In genomic region chr19:18465964-18466339, GRCh38 we compare ENCODE assay signal across 24 cellular contexts. TPM values are rescaled to one million over a fixed set of nuclear protein-coding genes. Genes with fewer than 3 reads are reported as not detected.
DNase-seq lines count a peak whose midpoint lies in the region; ATAC-seq and TF ChIP-seq lines count a peak whose summit lies in the region.
"Had no signal": no experiment of that assay in that cellular context is flagged by ENCODE, and none has a peak within 500 bp of the region (broad histone marks: within the 10 kb centered on the region; RNA-seq: fewer than 3 reads in every experiment).

No MANE protein-coding gene starts in this region.

- no peak for TF ChIP-seq EP300 in tibial nerve (IDR thresholded peaks at IDR 0.05)

- H3K4me3 ChIP-seq in heart left ventricle: no peak overlapping the region
- H3K4me3 ChIP-seq in endocrine pancreas (ENCODE audit: control insufficient read depth, insufficient read depth, low read length): no peak overlapping the region
- no peak overlapping the region for H3K4me3 ChIP-seq in prostate gland
- H3K4me3 ChIP-seq in tibial nerve: no peak overlapping the region
- H3K4me3 ChIP-seq: A549, adrenal gland, cardiac muscle cell, ovary, thyroid gland had no signal

- H3K9ac ChIP-seq in endocrine pancreas (ENCODE audit: control insufficient read depth, insufficient read depth, low read length): peak overlapping the region; percentile 2

- intact Hi-C loops in heart left ventricle (cut with DNase I) (loop anchor here in 9 of 10 donors (2.0 to 10.0 kb wide), 10 partner anchors 36 to 379 kb away; partner anchors contain the start of genes UBA52 (in 3 of the 9), ELL (in 2 of the 9) and CRTC1 (in 1 of the 9)), left ventricle myocardium superior (cut with micrococcal nuclease) (loop anchor here (10.0 kb wide), 1 partner anchor 49 kb away; no protein-coding TSS in a partner anchor), prostate gland (cut with DNase I) (no loop called here)

- ATAC-seq in heart left ventricle: no peak
- ATAC-seq in left ventricle myocardium superior: no peak
- ATAC-seq in HG02884 (IDR thresholded peaks at IDR 0.05; ENCODE audit: unreplicated experiment): no peak
- ATAC-seq: A549; foreskin keratinocyte; naive thymus-derived CD8-positive, alpha-beta T cell had no signal

- TF ChIP-seq CTCF in heart left ventricle (IDR thresholded peaks at IDR 0.05): no peak
- TF ChIP-seq CTCF in prostate gland (IDR thresholded peaks at IDR 0.05): no peak
- no peak for TF ChIP-seq CTCF in tibial nerve (IDR thresholded peaks at IDR 0.05)

- H3K9me3 ChIP-seq in heart left ventricle (no peaks in the 10 kb centered on the region), endocrine pancreas (ENCODE audit: control insufficient read depth, low read length) (no peaks in the 10 kb centered on the region), prostate gland (no peaks in the 10 kb centered on the region), tibial nerve (no peaks in the 10 kb centered on the region)
- H3K9me3 ChIP-seq: A549, adrenal gland, BE2C, ovary, thyroid gland had no signal

- H3K27me3 ChIP-seq in heart left ventricle: no peaks in the 10 kb centered on the region
- no peaks in the 10 kb centered on the region for H3K27me3 ChIP-seq in endocrine pancreas (ENCODE audit: control insufficient read depth, insufficient read depth, low read length)
- H3K27me3 ChIP-seq in prostate gland (replicated peaks; ENCODE audit: insufficient read depth): no peaks in the 10 kb centered on the region
- H3K27me3 ChIP-seq in tibial nerve: no peaks in the 10 kb centered on the region
- H3K27me3 ChIP-seq: adrenal gland, BE2C, cardiac muscle cell, foreskin keratinocyte, ovary, thyroid gland had no signal

- 20 to 88% (median 84%) methylated on average over 1 to 6 of the region's 6 CpGs for WGBS in heart left ventricle, 4 donors
- WGBS in prostate gland: 81% methylated on average over 6 of the region's 6 CpGs
- 88 to 92% methylated on average over 2 to 6 of the region's 6 CpGs for WGBS in tibial nerve, 2 donors

- DNase-seq in heart left ventricle (peak in 1 of 5 donors; percentile 29), left ventricle myocardium superior (no peak), prostate gland (ENCODE audit: low spot score) (no peak), tibial nerve (ENCODE audit: low spot score in 2 of 2) (no peak), OCI-M1 (lab: John Stamatoyannopoulos, UW) (no peak)
- DNase-seq in central memory CD4-positive, alpha-beta T cell: no peak
- DNase-seq: activated CD4-positive, alpha-beta memory T cell treated with anti-CD3 and anti-CD28 coated beads for 36 hours; activated naive CD4-positive, alpha-beta T cell; activated T-cell treated with anti-CD3 and anti-CD28 coated beads for 4 hours; adrenal gland; BE2C; foreskin keratinocyte; islet precursor cell; Karpas-422; naive thymus-derived CD8-positive, alpha-beta T cell; NCI-H1694 treated with DMSO at 0.1 percent for 48 hours; NCI-H2227 treated with DMSO at 0.1 percent for 48 hours; T1000; thyroid gland had no signal

- H3K4me1 ChIP-seq in heart left ventricle (peaks cover 18 to 85% (median 67%) of the 10 kb centered on the region in 12 donors), endocrine pancreas (ENCODE audit: control insufficient read depth, insufficient read depth, low read length) (peaks cover 5% of the 10 kb centered on the region), prostate gland (replicated peaks) (peaks cover 11% of the 10 kb centered on the region), tibial nerve (peaks cover 0 to 72% (median 36%) of the 10 kb centered on the region in 4 donors)

- TF ChIP-seq POLR2A in heart left ventricle (IDR thresholded peaks at IDR 0.05): no peak
- no peak for TF ChIP-seq POLR2A in prostate gland (IDR thresholded peaks at IDR 0.05)
- TF ChIP-seq POLR2A in tibial nerve (IDR thresholded peaks at IDR 0.05): no peak

- H3K27ac ChIP-seq in heart left ventricle: peak overlapping the region in 10 of 12 donors; percentile 34 to 92 (median 77)
- peak overlapping the region; percentile 74 for H3K27ac ChIP-seq in prostate gland
- peak overlapping the region in 3 of 4 donors; percentile 62 to 87 (median 85) for H3K27ac ChIP-seq in tibial nerve
- H3K27ac ChIP-seq: cardiac muscle cell, foreskin keratinocyte had no signal

- peaks cover 0 to 42% (median 12%) of the 10 kb centered on the region in 9 donors for H3K36me3 ChIP-seq in heart left ventricle
- no peaks in the 10 kb centered on the region for H3K36me3 ChIP-seq in endocrine pancreas (ENCODE audit: control insufficient read depth, insufficient read depth, low read length)
- H3K36me3 ChIP-seq in prostate gland: no peaks in the 10 kb centered on the region
- peaks cover 4 to 20% (median 7%) of the 10 kb centered on the region in 3 donors for H3K36me3 ChIP-seq in tibial nerve
- H3K36me3 ChIP-seq: cardiac muscle cell, ovary had no signal

RNA-seq across cellular contexts. Expression of gene ISYNA1, which starts 28.0 kb away (rescaled TPM):
- total RNA-seq in heart left ventricle: 10 to 100 TPM; 17.6 to 60.6 (median 24.0) TPM
- 10 to 100 TPM; 14.0 to 52.6 TPM for polyA plus RNA-seq in heart left ventricle
- 24.4 TPM for total RNA-seq in left ventricle myocardium superior
- 100 to 1,000 TPM in 1 of 2 donors, 10 to 100 TPM in 1; 71.6 to 690 TPM for total RNA-seq in prostate gland
- total RNA-seq in tibial nerve: 10 to 100 TPM; 43.5 to 82.2 (median 52.4) TPM

RNA-seq across cellular contexts. Expression of gene SSBP4, which starts 46.8 kb away (rescaled TPM):
- 10 to 100 TPM; 23.5 to 89.8 (median 29.4) TPM for total RNA-seq in heart left ventricle
- 10 to 100 TPM; 29.1 to 37.3 TPM for polyA plus RNA-seq in heart left ventricle
- total RNA-seq in left ventricle myocardium superior: 36.4 TPM
- total RNA-seq in prostate gland: 100 to 1,000 TPM in 1 of 2 donors, 10 to 100 TPM in 1; 71.5 to 120 TPM
- total RNA-seq in tibial nerve: 100 to 1,000 TPM in 1 of 4 donors, 10 to 100 TPM in 3; 67.4 to 172 (median 84.2) TPM

RNA-seq across cellular contexts. Expression of gene ELL, which starts 55.9 kb away (rescaled TPM):
- total RNA-seq in heart left ventricle (10 to 100 TPM in 4 of 9 donors, 1 to 10 TPM in 5; 5.9 to 17.8 (median 9.1) TPM), left ventricle myocardium superior (9.3 TPM), prostate gland (10 to 100 TPM; 10.7 to 44.4 TPM), tibial nerve (10 to 100 TPM; 13.8 to 45.9 (median 26.0) TPM)
- polyA plus RNA-seq in heart left ventricle: 1 to 10 TPM; 6.2 to 7.3 TPM
